In genomic region chr12:22443379-22444316, GRCh38 we compare ENCODE assay signal across 8 cellular contexts.
DNase-seq lines count a peak whose midpoint lies in the region; ATAC-seq and TF ChIP-seq lines count a peak whose summit lies in the region.

No MANE protein-coding gene starts in this region.

- H3F3A ChIP-seq in GM23338 (replicated peaks; ENCODE audit: low read depth): no peaks in the 10 kb centered on the region

- no peaks in the 10 kb centered on the region for H4K20me1 ChIP-seq in GM23338 (replicated peaks; ENCODE audit: insufficient read depth)
- H4K20me1 ChIP-seq in Karpas-422 (ENCODE audit: insufficient read depth, low read depth, low read length): no peaks in the 10 kb centered on the region

- DNase-seq in ELR (ENCODE audit: low read depth): peak; percentile 84
- peak; percentile 96 for DNase-seq in GM23338 (ENCODE audit: low spot score)
- peak; percentile 90 for DNase-seq in Karpas-422
- peak; percentile 78 for DNase-seq in RPMI8226
- DNase-seq in activated T-helper 1 cell treated with anti-CD3 and anti-CD28 coated beads, Interleukin-2, amount 50 U/mL, for 16 hours (ENCODE audit: low read depth in 1 of 2, low spot score in 1 of 2): peak; percentile 21 to 40
- DNase-seq in foreskin keratinocyte: peak; percentile 32 to 70
- DNase-seq in omental fat pad (ENCODE audit: low spot score): no peak
- peak; percentile 73 for DNase-seq in type B pancreatic cell (ENCODE audit: extremely low spot score, unreplicated experiment)

- peak; percentile 100 for ATAC-seq in GM23338
- peak; percentile 100 for ATAC-seq in foreskin keratinocyte
- ATAC-seq in omental fat pad (ENCODE audit: low FRiP score): peak; percentile 98

- H3K4me3 ChIP-seq in GM23338 (no peak overlapping the region), Karpas-422 (ENCODE audit: low read length) (no peak overlapping the region)

- H3K9me3 Mint-ChIP-seq in GM23338 (no peaks in the 10 kb centered on the region), type B pancreatic cell (no peaks in the 10 kb centered on the region)

- no peaks in the 10 kb centered on the region for H3K27me3 ChIP-seq in GM23338 (ENCODE audit: insufficient read depth)
- no peaks in the 10 kb centered on the region for H3K27me3 ChIP-seq in Karpas-422 (ENCODE audit: low read length)
- no peaks in the 10 kb centered on the region for H3K27me3 ChIP-seq in foreskin keratinocyte

- no peaks in the 10 kb centered on the region for H3K36me3 ChIP-seq in GM23338 (ENCODE audit: insufficient read depth)
- H3K36me3 ChIP-seq in Karpas-422 (ENCODE audit: insufficient read depth, low read length): no peaks in the 10 kb centered on the region

- H3K4me1 ChIP-seq in GM23338 (ENCODE audit: insufficient read depth): 0 out of 2 replicates have a peak, but pooled peaks cover 4% of the 10 kb centered on the region
- H3K4me1 ChIP-seq in Karpas-422 (ENCODE audit: low read length): no peaks in the 10 kb centered on the region
- H3K4me1 ChIP-seq in foreskin keratinocyte: no peaks in the 10 kb centered on the region

- H2AFZ ChIP-seq in GM23338 (no peak overlapping the region), Karpas-422 (ENCODE audit: low read length) (no peak overlapping the region)

- peak; percentile 85 to 98 for TF ChIP-seq CTCF in GM23338 (conservative IDR thresholded peaks at IDR 0.05; ENCODE audit: low read depth in 2 of 2)
- peak; percentile 92 for TF ChIP-seq CTCF in foreskin keratinocyte (conservative IDR thresholded peaks at IDR 0.05)
- peak in 1 of 3 donors; percentile 30 for TF ChIP-seq CTCF in omental fat pad (IDR thresholded peaks at IDR 0.05)
- peak; percentile 88 for TF ChIP-seq CTCF in type B pancreatic cell (conservative IDR thresholded peaks at IDR 0.05)

- no peak overlapping the region for H3K4me2 ChIP-seq in GM23338
- H3K4me2 ChIP-seq in Karpas-422 (ENCODE audit: low read depth, low read length, poor library complexity, severe bottlenecking): peak overlapping the region; percentile 23

- H3K4me1 Mint-ChIP-seq in GM23338: peaks cover 9% of the 10 kb centered on the region
- H3K4me1 Mint-ChIP-seq in type B pancreatic cell (ENCODE audit: unreplicated experiment): no peaks in the 10 kb centered on the region

- H3K27me3 Mint-ChIP-seq in GM23338 (ENCODE audit: insufficient read depth, low read depth, poor library complexity) (no peaks in the 10 kb centered on the region), type B pancreatic cell (peaks cover 28% of the 10 kb centered on the region)

- H3K79me2 ChIP-seq in GM23338 (replicated peaks; ENCODE audit: insufficient read depth) (no peaks in the 10 kb centered on the region), Karpas-422 (ENCODE audit: low read length) (no peaks in the 10 kb centered on the region)

- H3K9me2 ChIP-seq in GM23338 (ENCODE audit: insufficient read depth) (no peaks in the 10 kb centered on the region), Karpas-422 (replicated peaks; ENCODE audit: insufficient read depth, low read length) (no peaks in the 10 kb centered on the region)

- no peak overlapping the region for H3K27ac ChIP-seq in GM23338 (ENCODE audit: low read depth)
- no peak overlapping the region for H3K27ac ChIP-seq in Karpas-422 (ENCODE audit: low read length)
- no peak overlapping the region for H3K27ac ChIP-seq in foreskin keratinocyte

- no peak overlapping the region for H3K9ac ChIP-seq in Karpas-422 (ENCODE audit: low read length)

- H3K36me3 Mint-ChIP-seq in GM23338 (ENCODE audit: low read depth): no peaks in the 10 kb centered on the region
- H3K36me3 Mint-ChIP-seq in type B pancreatic cell: peaks cover 3% of the 10 kb centered on the region

- H3K4me3 Mint-ChIP-seq in GM23338 (no peak overlapping the region), type B pancreatic cell (no peak overlapping the region)

- H3K27ac Mint-ChIP-seq in GM23338 (no peak overlapping the region), type B pancreatic cell (no peak overlapping the region)

- H3K9me3 ChIP-seq in Karpas-422 (ENCODE audit: low read length): no peaks in the 10 kb centered on the region

TF ChIP-seq in GM23338, 12 proteins besides CTCF, POLR2A, EP300 and RAD21:
- TF ChIP-seq EZH2 (IDR thresholded peaks at IDR 0.05; ENCODE audit: low read depth, unreplicated experiment): no peak
- TF ChIP-seq ZNF462 (CRISPR knock-in tag; IDR thresholded peaks at IDR 0.05): 0 out of 2 replicates have a peak, but pooled peaks have one; percentile 5
TF ChIP-seq in GM23338: peak in this region for 1.
